In genomic region chr15:40155270-40155910, GRCh38 we compare ENCODE assay signal across 14 cellular contexts. TPM values are rescaled to one million over a fixed set of nuclear protein-coding genes. Genes with fewer than 3 reads are reported as not detected.
DNase-seq lines count a peak whose midpoint lies in the region; ATAC-seq, FAIRE-seq and TF ChIP-seq lines count a peak whose summit lies in the region.
"Had no signal": no experiment of that assay in that cellular context is flagged by ENCODE, and none has a peak within 500 bp of the region (broad histone marks: within the 10 kb centered on the region; RNA-seq: fewer than 3 reads in every experiment).

No MANE protein-coding gene starts in this region.

- POLR2A ChIA-PET in activated naive CD8-positive, alpha-beta T cell treated with anti-CD3 and anti-CD28 coated beads, Interleukin-2, amount 10 ng/mL, durations not matched to agents 7 days and 5 days (lab: Charles Lee) = no interaction called here

- H3K4me1 Mint-ChIP-seq in activated naive CD8-positive, alpha-beta T cell treated with anti-CD3 and anti-CD28 coated beads, Interleukin-2, amount 10 ng/mL, durations not matched to agents 7 days and 5 days = peaks cover 1% of the 10 kb centered on the region
- no peaks in the 10 kb centered on the region for H3K4me1 Mint-ChIP-seq in activated naive CD8-positive, alpha-beta T cell treated with anti-CD3 and anti-CD28 coated beads, Interleukin-2, amount 50 U/mL, for 24 hours

- H3K9ac ChIP-seq in OCI-LY3 (ENCODE audit: low read length) = no peak overlapping the region
- no peak overlapping the region for H3K9ac ChIP-seq in keratinocyte (ENCODE audit: control insufficient read depth, extremely low read depth, insufficient read depth, low read length)

- H3K27ac Mint-ChIP-seq in activated naive CD8-positive, alpha-beta T cell treated with anti-CD3 and anti-CD28 coated beads, Interleukin-2, amount 10 ng/mL, durations not matched to agents 7 days and 5 days = peak overlapping the region; percentile 34
- H3K27ac Mint-ChIP-seq in activated naive CD8-positive, alpha-beta T cell treated with anti-CD3 and anti-CD28 coated beads, Interleukin-2, amount 50 U/mL, for 24 hours = no peak overlapping the region

- H3K4me2 ChIP-seq in OCI-LY3 (ENCODE audit: low read length) (peak overlapping the region; percentile 27; the same call in 1 of the 2 replicates), keratinocyte (ENCODE audit: control insufficient read depth, extremely low read depth, insufficient read depth, low read depth, low read length) (peak overlapping the region; percentile 77)

- H2AFZ ChIP-seq in OCI-LY3 (ENCODE audit: low read depth, low read length) (no peak overlapping the region), keratinocyte (ENCODE audit: control insufficient read depth, low read length) (no peak overlapping the region)

- no peaks in the 10 kb centered on the region for H3K9me1 ChIP-seq in keratinocyte (ENCODE audit: control insufficient read depth, extremely low read depth, insufficient read depth, low read length)

- peaks cover 8% of the 10 kb centered on the region for H3K27me3 Mint-ChIP-seq in activated naive CD8-positive, alpha-beta T cell treated with anti-CD3 and anti-CD28 coated beads, Interleukin-2, amount 10 ng/mL, durations not matched to agents 7 days and 5 days
- no peaks in the 10 kb centered on the region for H3K27me3 Mint-ChIP-seq in activated naive CD8-positive, alpha-beta T cell treated with anti-CD3 and anti-CD28 coated beads, Interleukin-2, amount 50 U/mL, for 24 hours

- TF ChIP-seq CTCF in OCI-LY3 (IDR thresholded peaks at IDR 0.05; ENCODE audit: low read depth, low read length) (no peak), keratinocyte (optimal IDR thresholded peaks at IDR 0.05 in 1 of 3, IDR thresholded peaks at IDR 0.05 in 1 of 3, conservative IDR thresholded peaks at IDR 0.05 in 1 of 3; ENCODE audit: extremely low read depth in 1 of 3, insufficient read depth in 2 of 3, low read length in 3 of 3) (no peak), Peyer's patch (IDR thresholded peaks at IDR 0.05) (no peak)

- H3K27ac ChIP-seq in OCI-LY3 (ENCODE audit: low read length) (no peak overlapping the region), keratinocyte (ENCODE audit: control insufficient read depth, insufficient read depth, low read length) (no peak overlapping the region), Peyer's patch (no peak overlapping the region)
- H3K27ac ChIP-seq: neutrophil had no signal

- TF ChIP-seq POLR2A in Peyer's patch (IDR thresholded peaks at IDR 0.05) = no peak

- H3K36me3 Mint-ChIP-seq in activated naive CD8-positive, alpha-beta T cell treated with anti-CD3 and anti-CD28 coated beads, Interleukin-2, amount 10 ng/mL, durations not matched to agents 7 days and 5 days = no peaks in the 10 kb centered on the region
- H3K36me3 Mint-ChIP-seq in activated naive CD8-positive, alpha-beta T cell treated with anti-CD3 and anti-CD28 coated beads, Interleukin-2, amount 50 U/mL, for 24 hours (ENCODE audit: low read depth) = no peaks in the 10 kb centered on the region

- no peak overlapping the region for H3K4me3 ChIP-seq in OCI-LY3 (ENCODE audit: low read length)
- no peak overlapping the region for H3K4me3 ChIP-seq in keratinocyte (ENCODE audit: control insufficient read depth in 2 of 3, extremely low read depth in 1 of 3, insufficient read depth in 2 of 3, low read depth in 1 of 3, low read length in 3 of 3)
- H3K4me3 ChIP-seq in Peyer's patch = no peak overlapping the region

- H4K20me1 ChIP-seq in OCI-LY3 (ENCODE audit: insufficient read depth, low read length) = no peaks in the 10 kb centered on the region
- H4K20me1 ChIP-seq in keratinocyte (ENCODE audit: control insufficient read depth, extremely low read depth, insufficient read depth, low read length) = no peaks in the 10 kb centered on the region

- peak; percentile 73 for FAIRE-seq in keratinocyte (lab: Jason Lieb, UNC)
- FAIRE-seq: G401.6 had no signal

- no peaks in the 10 kb centered on the region for H3K27me3 ChIP-seq in OCI-LY3 (ENCODE audit: low read depth, low read length)
- no peaks in the 10 kb centered on the region for H3K27me3 ChIP-seq in keratinocyte (ENCODE audit: control insufficient read depth, extremely low read depth, insufficient read depth, low read length)
- no peaks in the 10 kb centered on the region for H3K27me3 ChIP-seq in Peyer's patch
- H3K27me3 ChIP-seq: neutrophil had no signal

- dilution Hi-C loops in keratinocyte (cut with MboI; ENCODE audit: extremely low pct_ligation_motif_present, low sequenced_read_pairs) = no loop called here

- H3K9me3 Mint-ChIP-seq in activated naive CD8-positive, alpha-beta T cell treated with anti-CD3 and anti-CD28 coated beads, Interleukin-2, amount 10 ng/mL, durations not matched to agents 7 days and 5 days = no peaks in the 10 kb centered on the region
- H3K9me3 Mint-ChIP-seq in activated naive CD8-positive, alpha-beta T cell treated with anti-CD3 and anti-CD28 coated beads, Interleukin-2, amount 50 U/mL, for 24 hours = no peaks in the 10 kb centered on the region

- H3K36me3 ChIP-seq in OCI-LY3 (replicated peaks; ENCODE audit: low read depth, low read length) (no peaks in the 10 kb centered on the region), keratinocyte (ENCODE audit: control insufficient read depth in 2 of 2, extremely low read depth in 1 of 2, insufficient read depth in 2 of 2, low read length in 2 of 2) (no peaks in the 10 kb centered on the region), Peyer's patch (no peaks in the 10 kb centered on the region)
- H3K36me3 ChIP-seq: neutrophil had no signal

- peaks cover 15% of the 10 kb centered on the region for H3K4me1 ChIP-seq in OCI-LY3 (ENCODE audit: low read length)
- peaks cover 39% of the 10 kb centered on the region for H3K4me1 ChIP-seq in keratinocyte (ENCODE audit: control insufficient read depth, extremely low read depth, insufficient read depth, low read length)
- H3K4me1 ChIP-seq in Peyer's patch = peaks cover 0 to 4% (median 0%) of the 10 kb centered on the region in 4 donors

- no peaks in the 10 kb centered on the region for H3K9me3 ChIP-seq in OCI-LY3 (ENCODE audit: insufficient read depth, low read length)
- H3K9me3 ChIP-seq in keratinocyte (ENCODE audit: control insufficient read depth, low read depth, low read length) = no peaks in the 10 kb centered on the region
- no peaks in the 10 kb centered on the region for H3K9me3 ChIP-seq in Peyer's patch
- H3K9me3 ChIP-seq: neutrophil had no signal

- no peak for ATAC-seq in activated naive CD8-positive, alpha-beta T cell treated with anti-CD3 and anti-CD28 coated beads, Interleukin-2, amount 10 ng/mL, durations not matched to agents 7 days and 5 days (ENCODE audit: low read depth)
- ATAC-seq in activated naive CD8-positive, alpha-beta T cell treated with anti-CD3 and anti-CD28 coated beads, Interleukin-2, amount 50 U/mL, for 24 hours = no peak
- no peak for ATAC-seq in GM19395 (IDR thresholded peaks at IDR 0.05; ENCODE audit: unreplicated experiment)

- H3K79me2 ChIP-seq in OCI-LY3 (ENCODE audit: low read length) = no peaks in the 10 kb centered on the region
- H3K79me2 ChIP-seq in keratinocyte (ENCODE audit: control insufficient read depth, insufficient read depth, low read length) = no peaks in the 10 kb centered on the region

- no peak for DNase-seq in activated naive CD8-positive, alpha-beta T cell treated with anti-CD3 and anti-CD28 coated beads, Interleukin-2, amount 10 ng/mL, durations not matched to agents 7 days and 5 days
- no peak for DNase-seq in activated naive CD8-positive, alpha-beta T cell treated with anti-CD3 and anti-CD28 coated beads, Interleukin-2, amount 50 U/mL, for 24 hours
- DNase-seq in keratinocyte (ENCODE audit: low read depth, low spot score) (no peak), Peyer's patch (no peak), mesenteric fat pad (ENCODE audit: low spot score) (no peak), GM19238 (ENCODE audit: insufficient read length, low spot score) (no peak)
- DNase-seq: amygdala; GOT3; hypothalamus; stimulated activated naive CD4-positive, alpha-beta T cell treated with Interleukin-2 at 50 U/mL for 16 hours had no signal

- no peak overlapping the region for H3K4me3 Mint-ChIP-seq in activated naive CD8-positive, alpha-beta T cell treated with anti-CD3 and anti-CD28 coated beads, Interleukin-2, amount 10 ng/mL, durations not matched to agents 7 days and 5 days
- no peak overlapping the region for H3K4me3 Mint-ChIP-seq in activated naive CD8-positive, alpha-beta T cell treated with anti-CD3 and anti-CD28 coated beads, Interleukin-2, amount 50 U/mL, for 24 hours

RNA-seq across cellular contexts. Expression of gene BUB1B, which starts 5.5 kb away (rescaled TPM):
- total RNA-seq in activated naive CD8-positive, alpha-beta T cell treated with anti-CD3 and anti-CD28 coated beads, Interleukin-2, amount 10 ng/mL, durations not matched to agents 7 days and 5 days = 10 to 100 TPM; 59.3 TPM
- 3.3 to 19.7 TPM (median 9.3 TPM) in 3 replicates for polyA plus RNA-seq in keratinocyte
- polyA plus RNA-seq in keratinocyte (2011; ENCODE audit: low read depth) = 1.1 TPM
- 2.3 and 4.5 TPM in 2 replicates for polyA plus RNA-seq in keratinocyte (2011; cell fraction: cytosol; rRNA removed)
- polyA plus RNA-seq in keratinocyte (2011; cell fraction: nucleus; rRNA removed) = 9.9 and 10.8 TPM in 2 replicates
- polyA plus RNA-seq in keratinocyte (2012; ENCODE audit: low replicate concordance) = 0.27 and 8.8 TPM in 2 replicates
- 1.7 to 11.2 TPM (median 9.2 TPM) in 3 replicates for polyA minus RNA-seq in keratinocyte
- 8.4 TPM for polyA minus RNA-seq in keratinocyte (2011; cell fraction: cytosol; rRNA and poly(A)+ RNA removed)
- 2.7 and 6.0 TPM in 2 replicates for polyA minus RNA-seq in keratinocyte (2011; cell fraction: nucleus; rRNA and poly(A)+ RNA removed)
- 100 to 1,000 TPM in 1 of 4 donors, 10 to 100 TPM in 3; 10.6 to 120 (median 13.3) TPM for total RNA-seq in Peyer's patch
- total RNA-seq in mesenteric fat pad = 0.39 TPM

RNA-seq across cellular contexts. Expression of gene BMF, which starts 46.7 kb away (rescaled TPM):
- total RNA-seq in activated naive CD8-positive, alpha-beta T cell treated with anti-CD3 and anti-CD28 coated beads, Interleukin-2, amount 10 ng/mL, durations not matched to agents 7 days and 5 days = 10 to 100 TPM; 20.6 to 24.6 TPM
- polyA plus RNA-seq in keratinocyte = 0.05 to 0.30 TPM (median 0.13 TPM) in 3 replicates
- polyA plus RNA-seq in keratinocyte (2011; ENCODE audit: low read depth) = 0.07 TPM
- polyA plus RNA-seq in keratinocyte (2011; cell fraction: cytosol; rRNA removed) = 0.04 and 0.12 TPM in 2 replicates
- 0.15 and 0.72 TPM in 2 replicates for polyA plus RNA-seq in keratinocyte (2011; cell fraction: nucleus; rRNA removed)
- polyA plus RNA-seq in keratinocyte (2012; ENCODE audit: low replicate concordance) = 0.02 and 0.24 TPM in 2 replicates
- polyA minus RNA-seq in keratinocyte = 0.16 to 0.36 TPM (median 0.16 TPM) in 3 replicates
- not detected for polyA minus RNA-seq in keratinocyte (2011; cell fraction: cytosol; rRNA and poly(A)+ RNA removed)
- polyA minus RNA-seq in keratinocyte (2011; cell fraction: nucleus; rRNA and poly(A)+ RNA removed) = 0.32 and 1.0 TPM in 2 replicates
- 10 to 100 TPM; 13.5 to 98.2 (median 26.1) TPM for total RNA-seq in Peyer's patch
- 4.0 TPM for total RNA-seq in mesenteric fat pad
